9 cellular contexts compared by ENCODE assay signal in genomic region chr6:45741437-45742166, GRCh38.
A peak's percentile ranks its signal among the peaks of the same experiment; 100 is the strongest.
DNase-seq lines count a peak whose midpoint lies in the region; ATAC-seq and TF ChIP-seq lines count a peak whose summit lies in the region.
"Had no signal": no experiment of that assay in that cellular context is flagged by ENCODE, and none has a peak within 500 bp of the region (broad histone marks: within the 10 kb centered on the region; RNA-seq: fewer than 3 reads in every experiment).

No MANE protein-coding gene starts in this region.

- TF ChIP-seq EP300 in SK-N-SH (IDR thresholded peaks at IDR 0.05; ENCODE audit: borderline replicate concordance in 1 of 2, low read depth in 1 of 2, low read length in 1 of 2) = no peak

- ATAC-seq in SK-N-SH treated with all-trans-retinoic acid at 6 μM for 48 hours (no peak; the same call in 2 of the 3 replicates), HG03108 (IDR thresholded peaks at IDR 0.05; ENCODE audit: unreplicated experiment) (peak; percentile 37), mucosa of descending colon (peak; percentile 70), HG03469 (IDR thresholded peaks at IDR 0.05; ENCODE audit: unreplicated experiment) (no peak)

- H3K79me2 ChIP-seq in SK-N-SH (ENCODE audit: insufficient read depth) = no peaks in the 10 kb centered on the region

- no peaks in the 10 kb centered on the region for H4K20me1 ChIP-seq in SK-N-SH (ENCODE audit: insufficient read depth)

- no peak overlapping the region for H3K27ac ChIP-seq in SK-N-SH (ENCODE audit: low read depth in 2 of 2, low read length in 1 of 2)
- H3K27ac ChIP-seq: 22Rv1 had no signal

- 39% methylated on average over 9 of the region's 9 CpGs for WGBS in SK-N-SH (ENCODE audit: low lambda C conversion rate)

- no peaks in the 10 kb centered on the region for H3K9me3 Mint-ChIP-seq in activated CD4-positive, alpha-beta memory T cell treated with anti-CD3 and anti-CD28 coated beads for 36 hours

- H2AFZ ChIP-seq in SK-N-SH (ENCODE audit: low read depth) = no peak overlapping the region

- TF ChIP-seq CTCF in SK-N-SH (IDR thresholded peaks at IDR 0.05) (no peak), mucosa of descending colon (IDR thresholded peaks at IDR 0.05) (no peak)

- H3K36me3 ChIP-seq in SK-N-SH (replicated peaks in 1 of 2; ENCODE audit: control insufficient read depth in 1 of 2, insufficient read depth in 2 of 2, low read length in 1 of 2) = no peaks in the 10 kb centered on the region
- H3K36me3 ChIP-seq in mucosa of descending colon (ENCODE audit: low read depth) = no peaks in the 10 kb centered on the region

- H3K9me3 ChIP-seq in SK-N-SH (no peaks in the 10 kb centered on the region), mucosa of descending colon (no peaks in the 10 kb centered on the region)

- no peak for DNase-seq in SK-N-SH
- peak; percentile 28 for DNase-seq in activated CD4-positive, alpha-beta memory T cell treated with anti-CD3 and anti-CD28 coated beads for 36 hours
- DNase-seq in mucosa of descending colon = peak; percentile 31 to 50 (median 37)
- DNase-seq in DMS 273 treated with DMSO at 0.1 percent for 48 hours (lab: John Stamatoyannopoulos, UW) = no peak
- DNase-seq in DMS53 treated with DMSO at 0.1 percent for 48 hours (lab: John Stamatoyannopoulos, UW; ENCODE audit: unreplicated experiment) = no peak

- H3K4me2 ChIP-seq in SK-N-SH = peak overlapping the region; percentile 29; the same call in 1 of the 2 replicates

- no peaks in the 10 kb centered on the region for H3K36me3 Mint-ChIP-seq in activated CD4-positive, alpha-beta memory T cell treated with anti-CD3 and anti-CD28 coated beads for 36 hours

- H3K4me3 ChIP-seq in SK-N-SH (ENCODE audit: low read depth in 2 of 2, low read length in 1 of 2) (no peak overlapping the region), mucosa of descending colon (no peak overlapping the region)

- H3K4me3 Mint-ChIP-seq in activated CD4-positive, alpha-beta memory T cell treated with anti-CD3 and anti-CD28 coated beads for 36 hours = no peak overlapping the region

- peaks cover 37% of the 10 kb centered on the region for H3K4me1 Mint-ChIP-seq in activated CD4-positive, alpha-beta memory T cell treated with anti-CD3 and anti-CD28 coated beads for 36 hours (ENCODE audit: low read depth)

- CTCF ChIA-PET in SK-N-SH (lab: Yijun Ruan, JAX) = no interaction called here
- CTCF ChIA-PET in activated CD4-positive, alpha-beta memory T cell treated with anti-CD3 and anti-CD28 coated beads for 36 hours (lab: Charles Lee) = interaction anchor here (1.1 kb wide), 1 partner anchor 30 kb away, joined by 5 read pairs; no protein-coding TSS in a partner anchor

- no peak for TF ChIP-seq RAD21 in SK-N-SH (IDR thresholded peaks at IDR 0.05; ENCODE audit: low read length)

- POLR2A ChIA-PET in SK-N-SH (lab: Yijun Ruan, JAX) = no interaction called here
- POLR2A ChIA-PET in activated CD4-positive, alpha-beta memory T cell treated with anti-CD3 and anti-CD28 coated beads for 36 hours (lab: Charles Lee) = interaction anchor here (0.5 to 1.4 kb wide), 6 partner anchors 27 to 318 kb away, joined by 3 to 8 read pairs (median 3); no protein-coding TSS in a partner anchor

- H3F3A ChIP-seq in SK-N-SH (replicated peaks; ENCODE audit: insufficient read depth) = no peaks in the 10 kb centered on the region

- H3K27me3 Mint-ChIP-seq in activated CD4-positive, alpha-beta memory T cell treated with anti-CD3 and anti-CD28 coated beads for 36 hours = no peaks in the 10 kb centered on the region

- H3K27ac Mint-ChIP-seq in activated CD4-positive, alpha-beta memory T cell treated with anti-CD3 and anti-CD28 coated beads for 36 hours = peak overlapping the region; percentile 2

- H3K9me2 ChIP-seq in SK-N-SH = no peaks in the 10 kb centered on the region

- H3K4me1 ChIP-seq in SK-N-SH (ENCODE audit: control insufficient read depth in 1 of 2, insufficient read depth in 2 of 2, low read depth in 1 of 2, low read length in 1 of 2) = no peaks in the 10 kb centered on the region; a peak in 1 of 4 replicates
- no peaks in the 10 kb centered on the region for H3K4me1 ChIP-seq in mucosa of descending colon (ENCODE audit: low read depth)

- intact Hi-C loops in activated CD4-positive, alpha-beta memory T cell treated with anti-CD3 and anti-CD28 coated beads for 36 hours (cut with micrococcal nuclease) = no loop called here
- intact Hi-C loops in mucosa of descending colon (cut with DNase I, micrococcal nuclease) = no loop called here

- no peak overlapping the region for H3K9ac ChIP-seq in SK-N-SH

- H3K27me3 ChIP-seq in SK-N-SH (ENCODE audit: insufficient read depth) = no peaks in the 10 kb centered on the region

TF ChIP-seq in SK-N-SH, 30 proteins besides CTCF, POLR2A, EP300 and RAD21:
- TF ChIP-seq GATA2 (CRISPR knock-in tag; IDR thresholded peaks at IDR 0.05) (no peak), CHD2 (IDR thresholded peaks at IDR 0.05; ENCODE audit: low read length, partially characterized antibody) (no peak), USF1 (IDR thresholded peaks at IDR 0.05; ENCODE audit: borderline replicate concordance, low read depth) (peak; percentile 31; the same call in 1 of the 2 replicates)

TF ChIP-seq in SK-N-SH treated with all-trans-retinoic acid at 6 μM for 48 hours, 23 proteins besides CTCF, POLR2A, EP300 and RAD21 (continues in another document):
- no peak for TF ChIP-seq TSHZ2 (CRISPR knock-in tag; IDR thresholded peaks at IDR 0.05)
- TF ChIP-seq ZFP3 (CRISPR knock-in tag; IDR thresholded peaks at IDR 0.05) = no peak
- TF ChIP-seq ZNF565 (CRISPR knock-in tag; conservative IDR thresholded peaks at IDR 0.05; ENCODE audit: low read depth) = no peak
- no peak for TF ChIP-seq CREB5 (CRISPR knock-in tag; IDR thresholded peaks at IDR 0.05; ENCODE audit: low read depth)
- TF ChIP-seq CSRNP3 (CRISPR knock-in tag; IDR thresholded peaks at IDR 0.05) = no peak
- no peak for TF ChIP-seq POU6F1 (CRISPR knock-in tag; IDR thresholded peaks at IDR 0.05; ENCODE audit: borderline replicate concordance, low read depth)
- TF ChIP-seq TCF4 (CRISPR knock-in tag; IDR thresholded peaks at IDR 0.05; ENCODE audit: borderline replicate concordance) = no peak
- no peak for TF ChIP-seq CSDC2 (CRISPR knock-in tag; IDR thresholded peaks at IDR 0.05)
- no peak for TF ChIP-seq BACH2 (CRISPR knock-in tag; IDR thresholded peaks at IDR 0.05; ENCODE audit: borderline replicate concordance)

Comparison
In these comparisons a context has a peak if more than half of its experiments do, and no peak if none do; other contexts are left out.
1. DNase-seq: peak in activated CD4-positive, alpha-beta memory T cell treated with anti-CD3 and anti-CD28 coated beads for 36 hours (single experiment) and mucosa of descending colon (3 of 3); none in SK-N-SH (single experiment), DMS 273 treated with DMSO at 0.1 percent for 48 hours (single experiment) and DMS53 treated with DMSO at 0.1 percent for 48 hours (single experiment).
2. ATAC-seq: peak in HG03108 (single experiment) and mucosa of descending colon (single experiment); none in SK-N-SH treated with all-trans-retinoic acid at 6 μM for 48 hours (single experiment) and HG03469 (single experiment).